Comparison of ENCODE assay signal across 1 cellular context in the genomic region with DNA sequence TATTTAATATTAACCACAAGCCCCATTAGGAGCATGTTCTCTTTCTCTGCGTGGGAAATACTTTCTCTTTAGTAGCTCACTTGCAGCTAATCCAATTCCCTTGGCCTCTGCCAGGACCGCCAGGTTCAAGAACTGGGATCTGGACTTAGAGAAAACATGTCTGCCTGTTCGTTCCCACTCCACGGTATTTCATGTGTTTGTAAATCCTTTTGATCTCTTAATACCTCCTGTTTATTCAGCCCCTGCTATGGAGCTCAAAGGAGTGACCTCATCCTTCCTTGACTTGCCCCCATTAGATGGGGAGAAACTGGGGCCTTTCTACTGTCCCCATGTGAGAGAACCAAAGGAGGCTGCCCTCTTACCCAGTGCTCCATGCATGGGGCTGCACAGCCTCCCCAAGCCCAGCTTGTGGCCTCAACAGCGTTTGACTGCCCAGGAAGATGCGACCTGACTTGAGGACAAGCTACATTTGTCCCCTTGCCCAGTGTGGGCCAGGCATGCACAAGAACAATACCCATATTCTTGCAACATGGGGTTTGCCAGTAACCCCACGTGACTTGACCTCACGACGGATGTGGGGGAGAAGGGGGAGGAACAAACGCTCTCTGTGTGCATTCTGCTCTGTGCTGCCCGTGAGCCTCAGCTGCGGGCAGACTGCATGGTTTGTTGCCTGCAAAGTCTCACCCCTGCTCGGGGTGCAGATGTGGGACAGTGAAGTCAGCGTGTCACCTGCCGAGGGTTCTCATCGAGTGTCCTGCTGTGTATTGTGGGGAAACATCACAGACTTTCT.
TF ChIP-seq lines count a peak whose summit lies in the region.

No MANE protein-coding gene starts in this region.

TF ChIP-seq in IMR-90, 13 proteins besides CTCF, POLR2A, EP300 and RAD21 (continued from another document):
- TF ChIP-seq RCOR1 (IDR thresholded peaks at IDR 0.05; ENCODE audit: insufficient replicate concordance, low read length), result no peak
- TF ChIP-seq FOS (IDR thresholded peaks at IDR 0.05; ENCODE audit: low read depth, low read length), result no peak
- no peak for TF ChIP-seq RFX5 (IDR thresholded peaks at IDR 0.05; ENCODE audit: low read depth, low read length)
- TF ChIP-seq, protein P1, sequence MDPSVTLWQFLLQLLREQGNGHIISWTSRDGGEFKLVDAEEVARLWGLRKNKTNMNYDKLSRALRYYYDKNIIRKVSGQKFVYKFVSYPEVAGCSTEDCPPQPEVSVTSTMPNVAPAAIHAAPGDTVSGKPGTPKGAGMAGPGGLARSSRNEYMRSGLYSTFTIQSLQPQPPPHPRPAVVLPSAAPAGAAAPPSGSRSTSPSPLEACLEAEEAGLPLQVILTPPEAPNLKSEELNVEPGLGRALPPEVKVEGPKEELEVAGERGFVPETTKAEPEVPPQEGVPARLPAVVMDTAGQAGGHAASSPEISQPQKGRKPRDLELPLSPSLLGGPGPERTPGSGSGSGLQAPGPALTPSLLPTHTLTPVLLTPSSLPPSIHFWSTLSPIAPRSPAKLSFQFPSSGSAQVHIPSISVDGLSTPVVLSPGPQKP (IDR thresholded peaks at IDR 0.05; ENCODE audit: borderline replicate concordance, low read depth, low read length), result no peak
- no peak for TF ChIP-seq MAZ (IDR thresholded peaks at IDR 0.05; ENCODE audit: borderline replicate concordance, low read depth, low read length)
- no peak for TF ChIP-seq BHLHE40 (IDR thresholded peaks at IDR 0.05; ENCODE audit: low read depth, low read length)
- TF ChIP-seq MAFK (IDR thresholded peaks at IDR 0.05; ENCODE audit: low read depth, low read length), result no peak
- TF ChIP-seq USF2 (IDR thresholded peaks at IDR 0.05; ENCODE audit: low read depth, low read length), result no peak
- no peak for TF ChIP-seq SMC3 (IDR thresholded peaks at IDR 0.05; ENCODE audit: low read depth, low read length)
